Comparison of ENCODE assay signal across 5 cellular contexts in genomic region chr12:6494351-6494743, GRCh38. TPM values are rescaled to one million over a fixed set of nuclear protein-coding genes. Genes with fewer than 3 reads are reported as not detected.
DNase-seq lines count a peak whose midpoint lies in the region; ATAC-seq lines count a peak whose summit lies in the region.

No MANE protein-coding gene starts in this region.

- peaks cover 18 to 21% (median 19%) of the 10 kb centered on the region in 3 donors for H3K4me1 Mint-ChIP-seq in IgD-negative memory B cell
- H3K4me1 Mint-ChIP-seq in activated naive CD8-positive, alpha-beta T cell treated with anti-CD3 and anti-CD28 coated beads for 36 hours, result peaks cover 32% of the 10 kb centered on the region
- peaks cover 31 to 33% of the 10 kb centered on the region in 2 donors for H3K4me1 Mint-ChIP-seq in natural killer cell treated with Interleukin-12 subunit alpha and Interleukin-12 subunit beta and Interleukin-15 and Interleukin-18, amount 100 ng/mL, for 72 hours (ENCODE audit: low read depth in 2 of 2)

- ATAC-seq in natural killer cell treated with Interleukin-12 subunit alpha and Interleukin-12 subunit beta and Interleukin-15 and Interleukin-18, amount 100 ng/mL, for 72 hours, result peak in 1 of 2 donors; percentile 10
- ATAC-seq in GM21367 (IDR thresholded peaks at IDR 0.05; ENCODE audit: unreplicated experiment), result no peak

- in situ Hi-C loops in ACHN (cut with HindIII; ENCODE audit: low pct_ligation_motif_present, low pct_unique_long_range_greater_than_20kb, low sequenced_read_pairs), result no loop called here

- H3K36me3 Mint-ChIP-seq in IgD-negative memory B cell, result peaks cover 3% of the 10 kb centered on the region
- H3K36me3 Mint-ChIP-seq in activated naive CD8-positive, alpha-beta T cell treated with anti-CD3 and anti-CD28 coated beads for 36 hours, result peaks cover 33% of the 10 kb centered on the region
- H3K36me3 Mint-ChIP-seq in natural killer cell treated with Interleukin-12 subunit alpha and Interleukin-12 subunit beta and Interleukin-15 and Interleukin-18, amount 100 ng/mL, for 72 hours, result peaks cover 15% of the 10 kb centered on the region

- peak; percentile 4 for DNase-seq in activated naive CD8-positive, alpha-beta T cell treated with anti-CD3 and anti-CD28 coated beads for 36 hours
- DNase-seq in natural killer cell treated with Interleukin-12 subunit alpha and Interleukin-12 subunit beta and Interleukin-15 and Interleukin-18, amount 100 ng/mL, for 72 hours (ENCODE audit: low spot score), result no peak
- no peak for DNase-seq in ACHN

- H3K9me3 Mint-ChIP-seq in IgD-negative memory B cell, result no peaks in the 10 kb centered on the region
- H3K9me3 Mint-ChIP-seq in activated naive CD8-positive, alpha-beta T cell treated with anti-CD3 and anti-CD28 coated beads for 36 hours, result no peaks in the 10 kb centered on the region
- H3K9me3 Mint-ChIP-seq in natural killer cell treated with Interleukin-12 subunit alpha and Interleukin-12 subunit beta and Interleukin-15 and Interleukin-18, amount 100 ng/mL, for 72 hours, result no peaks in the 10 kb centered on the region

- peak overlapping the region; percentile 74 to 90 (median 83) for H3K27ac Mint-ChIP-seq in IgD-negative memory B cell
- H3K27ac Mint-ChIP-seq in activated naive CD8-positive, alpha-beta T cell treated with anti-CD3 and anti-CD28 coated beads for 36 hours, result peak overlapping the region; percentile 98
- peak overlapping the region; percentile 98 to 99 for H3K27ac Mint-ChIP-seq in natural killer cell treated with Interleukin-12 subunit alpha and Interleukin-12 subunit beta and Interleukin-15 and Interleukin-18, amount 100 ng/mL, for 72 hours

- H3K4me3 Mint-ChIP-seq in IgD-negative memory B cell, result peak overlapping the region; percentile 88 to 99 (median 97)
- peak overlapping the region; percentile 88 for H3K4me3 Mint-ChIP-seq in activated naive CD8-positive, alpha-beta T cell treated with anti-CD3 and anti-CD28 coated beads for 36 hours
- H3K4me3 Mint-ChIP-seq in natural killer cell treated with Interleukin-12 subunit alpha and Interleukin-12 subunit beta and Interleukin-15 and Interleukin-18, amount 100 ng/mL, for 72 hours, result peak overlapping the region; percentile 97

- H3K27me3 Mint-ChIP-seq in IgD-negative memory B cell, result no peaks in the 10 kb centered on the region
- no peaks in the 10 kb centered on the region for H3K27me3 Mint-ChIP-seq in activated naive CD8-positive, alpha-beta T cell treated with anti-CD3 and anti-CD28 coated beads for 36 hours
- H3K27me3 Mint-ChIP-seq in natural killer cell treated with Interleukin-12 subunit alpha and Interleukin-12 subunit beta and Interleukin-15 and Interleukin-18, amount 100 ng/mL, for 72 hours, result no peaks in the 10 kb centered on the region

RNA-seq across cellular contexts. Expression of gene NCAPD2, which starts 0.4 kb away (rescaled TPM):
- polyA plus RNA-seq in IgD-negative memory B cell, result 21.1 TPM
- total RNA-seq in activated naive CD8-positive, alpha-beta T cell treated with anti-CD3 and anti-CD28 coated beads for 36 hours, result 100 to 1,000 TPM; 167 to 171 TPM
- 100 to 1,000 TPM in 1 of 2 donors, 10 to 100 TPM in 1; 73.4 to 131 TPM for total RNA-seq in natural killer cell treated with Interleukin-12 subunit alpha and Interleukin-12 subunit beta and Interleukin-15 and Interleukin-18, amount 100 ng/mL, for 72 hours

RNA-seq across cellular contexts. Expression of gene MRPL51, which starts 1.3 kb away (rescaled TPM):
- 165 TPM for polyA plus RNA-seq in IgD-negative memory B cell
- 100 to 1,000 TPM; 311 to 312 TPM for total RNA-seq in activated naive CD8-positive, alpha-beta T cell treated with anti-CD3 and anti-CD28 coated beads for 36 hours
- total RNA-seq in natural killer cell treated with Interleukin-12 subunit alpha and Interleukin-12 subunit beta and Interleukin-15 and Interleukin-18, amount 100 ng/mL, for 72 hours, result 100 to 1,000 TPM; 200 to 217 TPM

RNA-seq across cellular contexts. Expression of gene VAMP1, which starts 23.9 kb away (rescaled TPM):
- polyA plus RNA-seq in IgD-negative memory B cell, result 8.1 TPM
- total RNA-seq in activated naive CD8-positive, alpha-beta T cell treated with anti-CD3 and anti-CD28 coated beads for 36 hours, result 10 to 100 TPM; 34.8 to 35.7 TPM
- 10 to 100 TPM; 24.1 to 36.8 TPM for total RNA-seq in natural killer cell treated with Interleukin-12 subunit alpha and Interleukin-12 subunit beta and Interleukin-15 and Interleukin-18, amount 100 ng/mL, for 72 hours

RNA-seq across cellular contexts. Expression of gene GAPDH, which starts 40.0 kb away (rescaled TPM):
- polyA plus RNA-seq in IgD-negative memory B cell, result 1,479 TPM
- 1,000 to 10,000 TPM; 8,986 to 9,154 TPM for total RNA-seq in activated naive CD8-positive, alpha-beta T cell treated with anti-CD3 and anti-CD28 coated beads for 36 hours
- total RNA-seq in natural killer cell treated with Interleukin-12 subunit alpha and Interleukin-12 subunit beta and Interleukin-15 and Interleukin-18, amount 100 ng/mL, for 72 hours, result 1,000 to 10,000 TPM; 4,687 to 5,410 TPM

RNA-seq across cellular contexts. Expression of gene TAPBPL, which starts 42.5 kb away (rescaled TPM):
- 125 TPM for polyA plus RNA-seq in IgD-negative memory B cell
- 10 to 100 TPM; 23.7 to 26.6 TPM for total RNA-seq in activated naive CD8-positive, alpha-beta T cell treated with anti-CD3 and anti-CD28 coated beads for 36 hours
- 10 to 100 TPM; 24.6 to 26.3 TPM for total RNA-seq in natural killer cell treated with Interleukin-12 subunit alpha and Interleukin-12 subunit beta and Interleukin-15 and Interleukin-18, amount 100 ng/mL, for 72 hours
